ENCODE assay signal across 19 cellular contexts in the genomic region with DNA sequence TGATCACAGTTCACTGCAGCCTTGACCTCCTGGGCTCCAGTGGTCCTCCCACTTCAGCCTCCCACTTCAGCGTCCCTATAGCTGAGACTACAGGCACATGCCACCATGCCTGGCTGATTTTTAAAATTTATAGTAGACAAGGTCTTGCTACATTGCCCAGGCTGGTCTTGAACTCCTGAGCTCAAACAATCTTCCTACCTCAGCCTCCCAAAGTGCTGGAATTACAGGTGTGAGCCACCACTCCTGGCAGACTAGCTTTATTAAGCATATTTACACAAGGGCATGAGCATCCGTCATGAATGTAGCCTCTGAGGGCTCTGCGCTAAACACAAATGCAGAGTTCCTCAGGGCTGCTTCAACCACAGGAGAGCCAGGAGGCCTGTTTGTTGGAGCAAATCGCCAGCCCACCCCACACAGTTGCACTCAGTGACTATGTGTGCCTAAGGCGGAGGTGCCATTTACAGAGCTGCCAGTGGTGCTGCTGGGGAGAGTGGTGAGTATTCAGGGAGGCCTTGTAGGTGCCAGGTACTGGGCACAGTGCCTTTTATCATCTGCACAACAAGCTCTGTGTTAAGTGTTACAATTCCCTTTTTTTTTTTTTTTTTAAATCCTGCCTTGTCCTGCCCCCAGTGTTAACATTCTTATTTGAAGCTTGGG.
A peak's percentile ranks its signal among the peaks of the same experiment; 100 is the strongest.
DNase-seq lines count a peak whose midpoint lies in the region; ATAC-seq and TF ChIP-seq lines count a peak whose summit lies in the region.
"Had no signal": no experiment of that assay in that cellular context is flagged by ENCODE, and none has a peak within 500 bp of the region (broad histone marks: within the 10 kb centered on the region; RNA-seq: fewer than 3 reads in every experiment).

No MANE protein-coding gene starts in this region.

- H3K79me2 ChIP-seq in trophoblast cell (ENCODE audit: control insufficient read depth, insufficient read depth, low read length, poor library complexity): peaks cover 3% of the 10 kb centered on the region

- POLR2A ChIA-PET in activated CD4-positive, alpha-beta T cell treated with anti-CD3 and anti-CD28 coated beads, Interleukin-2, amount 10 ng/mL, durations not matched to agents 7 days and 5 days (lab: Charles Lee): no interaction called here

- H4K8ac ChIP-seq in trophoblast cell (ENCODE audit: low read depth, low read length): no peak overlapping the region

- H3K4me1 ChIP-seq in HUES48 (ENCODE audit: control insufficient read depth, insufficient read depth, low read length) (peaks cover 61% of the 10 kb centered on the region), iPS-15b (ENCODE audit: control insufficient read depth, insufficient read depth, low read length) (peaks cover 47% of the 10 kb centered on the region), trophoblast cell (ENCODE audit: control insufficient read depth in 1 of 2, insufficient read depth in 2 of 2, low read length in 2 of 2) (peaks cover 15 to 24% of the 10 kb centered on the region in 2 experiments)

- H4K12ac ChIP-seq in trophoblast cell (ENCODE audit: low read depth, low read length): no peak overlapping the region

- no CpG with 5 or more reads among the region's 5 CpGs for WGBS in trophoblast cell (ENCODE audit: extremely low coverage, insufficient coverage, insufficient read length)

- no peak overlapping the region for H3K23ac ChIP-seq in trophoblast cell (ENCODE audit: low read length)

- H3K27me3 ChIP-seq in HUES48 (ENCODE audit: control insufficient read depth, insufficient read depth, low read length): no peaks in the 10 kb centered on the region
- H3K27me3 ChIP-seq in iPS-15b (ENCODE audit: control insufficient read depth, insufficient read depth, low read length): no peaks in the 10 kb centered on the region
- H3K27me3 ChIP-seq in trophoblast cell (ENCODE audit: insufficient read depth, low read length): no peaks in the 10 kb centered on the region
- H3K27me3 ChIP-seq: right atrium auricular region, tibial artery had no signal

- H3K27ac ChIP-seq in HUES48 (ENCODE audit: low read depth, low read length): peak overlapping the region; percentile 90
- no peak overlapping the region for H3K27ac ChIP-seq in trophoblast cell (ENCODE audit: low read depth, low read length)
- H3K27ac ChIP-seq: right atrium auricular region, tibial artery had no signal

- H3K18ac ChIP-seq in trophoblast cell (ENCODE audit: low read length): peak overlapping the region; percentile 72

- peaks cover 17% of the 10 kb centered on the region for H3K4me1 Mint-ChIP-seq in T-helper 17 cell
- H3K4me1 Mint-ChIP-seq in Calu3 (ENCODE audit: low read depth, unreplicated experiment): peaks cover 18% of the 10 kb centered on the region
- peaks cover 7% of the 10 kb centered on the region for H3K4me1 Mint-ChIP-seq in activated CD4-positive, alpha-beta T cell treated with anti-CD3 and anti-CD28 coated beads, Interleukin-2, amount 10 ng/mL, durations not matched to agents 7 days and 5 days

- no peak overlapping the region for H2BK12ac ChIP-seq in trophoblast cell (ENCODE audit: low read length)

- no peak overlapping the region for H2BK5ac ChIP-seq in trophoblast cell (ENCODE audit: low read depth, low read length, poor library complexity)

- no peak overlapping the region for H2AK5ac ChIP-seq in trophoblast cell (ENCODE audit: low read length)

- H4K91ac ChIP-seq in trophoblast cell (ENCODE audit: low read depth, low read length): no peak overlapping the region

- H3K36me3 Mint-ChIP-seq in T-helper 17 cell (ENCODE audit: low read depth) (no peaks in the 10 kb centered on the region), Calu3 (ENCODE audit: insufficient read depth, unreplicated experiment) (no peaks in the 10 kb centered on the region)
- no peaks in the 10 kb centered on the region for H3K36me3 Mint-ChIP-seq in activated CD4-positive, alpha-beta T cell treated with anti-CD3 and anti-CD28 coated beads, Interleukin-2, amount 10 ng/mL, durations not matched to agents 7 days and 5 days (ENCODE audit: low read depth)
- H3K36me3 Mint-ChIP-seq: activated naive CD8-positive, alpha-beta T cell treated with anti-CD3 and anti-CD28 coated beads, Interleukin-2, amount 10 ng/mL, durations not matched to agents 7 days and 5 days; stimulated activated memory B cell treated with anti-CD40 and anti-IgM and Interleukin-4, amounts not matched to agents 10 μg/mL and 1 μg/mL and 100 μg/mL, for 72 hours had no signal

- intact Hi-C loops in Calu3 (cut with micrococcal nuclease; ENCODE audit: unreplicated experiment): no loop called here

- H3K9me3 ChIP-seq in HUES48 (ENCODE audit: control insufficient read depth, insufficient read depth, low read length) (no peaks in the 10 kb centered on the region), T-helper 17 cell (ENCODE audit: control insufficient read depth, low read length, poor library complexity, severe bottlenecking) (no peaks in the 10 kb centered on the region), iPS-15b (ENCODE audit: control insufficient read depth, insufficient read depth, low read length) (no peaks in the 10 kb centered on the region), trophoblast cell (ENCODE audit: insufficient read depth, low read depth, low read length) (peaks cover 2% of the 10 kb centered on the region)
- H3K9me3 ChIP-seq: right atrium auricular region, tibial artery had no signal

- H3K27ac Mint-ChIP-seq in T-helper 17 cell: peak overlapping the region; percentile 63
- no peak overlapping the region for H3K27ac Mint-ChIP-seq in Calu3 (ENCODE audit: unreplicated experiment)
- no peak overlapping the region for H3K27ac Mint-ChIP-seq in activated CD4-positive, alpha-beta T cell treated with anti-CD3 and anti-CD28 coated beads, Interleukin-2, amount 10 ng/mL, durations not matched to agents 7 days and 5 days
- H3K27ac Mint-ChIP-seq: activated naive CD8-positive, alpha-beta T cell treated with anti-CD3 and anti-CD28 coated beads, Interleukin-2, amount 10 ng/mL, durations not matched to agents 7 days and 5 days; stimulated activated memory B cell treated with anti-CD40 and anti-IgM and Interleukin-4, amounts not matched to agents 10 μg/mL and 1 μg/mL and 100 μg/mL, for 72 hours had no signal

- no peak overlapping the region for H2AFZ ChIP-seq in trophoblast cell (ENCODE audit: insufficient read depth, low read length, poor library complexity)

- H3K27me3 Mint-ChIP-seq in T-helper 17 cell (peaks cover 35% of the 10 kb centered on the region), Calu3 (ENCODE audit: unreplicated experiment) (peaks cover 20% of the 10 kb centered on the region)
- H3K27me3 Mint-ChIP-seq in activated CD4-positive, alpha-beta T cell treated with anti-CD3 and anti-CD28 coated beads, Interleukin-2, amount 10 ng/mL, durations not matched to agents 7 days and 5 days: peaks cover 5% of the 10 kb centered on the region

- H3K36me3 ChIP-seq in HUES48 (ENCODE audit: control insufficient read depth, insufficient read depth, low read length) (no peaks in the 10 kb centered on the region), iPS-15b (ENCODE audit: control insufficient read depth, insufficient read depth, low read length) (no peaks in the 10 kb centered on the region), trophoblast cell (ENCODE audit: control insufficient read depth in 1 of 2, insufficient read depth in 2 of 2, low read length in 2 of 2) (no peaks in the 10 kb centered on the region)
- H3K36me3 ChIP-seq: right atrium auricular region, tibial artery had no signal

- no peak for TF ChIP-seq CTCF in Calu3 (IDR thresholded peaks at IDR 0.05; ENCODE audit: unreplicated experiment)

- no peak overlapping the region for H3K14ac ChIP-seq in trophoblast cell (ENCODE audit: low read length)

- peaks cover 7% of the 10 kb centered on the region for H3K79me1 ChIP-seq in trophoblast cell (ENCODE audit: low read length)

- CTCF ChIA-PET in Calu3 (lab: Charles Lee): interaction anchor here (0.6 kb wide), 1 partner anchor 24 kb away, joined by 3 read pairs; no protein-coding TSS in a partner anchor
- CTCF ChIA-PET in activated CD4-positive, alpha-beta T cell treated with anti-CD3 and anti-CD28 coated beads, Interleukin-2, amount 10 ng/mL, durations not matched to agents 7 days and 5 days (lab: Charles Lee): interaction anchor here (0.6 to 0.9 kb wide), 4 partner anchors 12 to 881 kb away, joined by 3 to 4 read pairs (median 3); no protein-coding TSS in a partner anchor

- DNase-seq in T-helper 17 cell (no peak), trophoblast cell (no peak), GM03348 (ENCODE audit: low spot score) (no peak), Calu3 (no peak)
- no peak for DNase-seq in activated CD4-positive, alpha-beta T cell treated with anti-CD3 and anti-CD28 coated beads, Interleukin-2, amount 10 ng/mL, durations not matched to agents 7 days and 5 days
- DNase-seq: activated CD8-positive, alpha-beta memory T cell treated with anti-CD3 and anti-CD28 coated beads for 24 hours; activated naive CD8-positive, alpha-beta T cell treated with anti-CD3 and anti-CD28 coated beads, Interleukin-2, amount 10 ng/mL, durations not matched to agents 7 days and 5 days; activated T-cell treated with anti-CD3 and anti-CD28 coated beads, Interleukin-2, amount 50 U/mL, for 48 hours; DND-41; foreskin fibroblast; NCI-H1105 treated with DMSO at 0.1 percent for 48 hours; stimulated activated CD4-positive, alpha-beta T cell treated with anti-CD3 and anti-CD28 coated beads, Interleukin-15, amount 100 ng/mL, for 24 hours; tibial artery had no signal

- H3K4me3 ChIP-seq in HUES48 (ENCODE audit: low read depth, low read length) (no peak overlapping the region), iPS-15b (ENCODE audit: low read depth, low read length) (no peak overlapping the region), trophoblast cell (ENCODE audit: low read depth, low read length) (no peak overlapping the region)
- H3K4me3 ChIP-seq: right atrium auricular region, tibial artery had no signal

- H3K4ac ChIP-seq in trophoblast cell (ENCODE audit: low read depth, low read length): peak overlapping the region; percentile 57

- no peaks in the 10 kb centered on the region for H3K9me3 Mint-ChIP-seq in Calu3 (ENCODE audit: low read depth, unreplicated experiment)
- H3K9me3 Mint-ChIP-seq in activated CD4-positive, alpha-beta T cell treated with anti-CD3 and anti-CD28 coated beads, Interleukin-2, amount 10 ng/mL, durations not matched to agents 7 days and 5 days: no peaks in the 10 kb centered on the region
- H3K9me3 Mint-ChIP-seq: activated naive CD8-positive, alpha-beta T cell treated with anti-CD3 and anti-CD28 coated beads, Interleukin-2, amount 10 ng/mL, durations not matched to agents 7 days and 5 days; stimulated activated memory B cell treated with anti-CD40 and anti-IgM and Interleukin-4, amounts not matched to agents 10 μg/mL and 1 μg/mL and 100 μg/mL, for 72 hours had no signal

- no TSS peak for BruUV-seq in Calu3 (replicated peaks; lab: Mats Ljungman, UMichigan)

- no peak overlapping the region for H3K9ac ChIP-seq in HUES48 (ENCODE audit: low read depth, low read length)
- H3K9ac ChIP-seq in iPS-15b (ENCODE audit: low read depth, low read length): peak overlapping the region; percentile 47
- H3K9ac ChIP-seq in trophoblast cell (ENCODE audit: low read length): no peak overlapping the region

- no peak overlapping the region for H3K4me2 ChIP-seq in trophoblast cell (ENCODE audit: low read length)

- H3K4me3 Mint-ChIP-seq in T-helper 17 cell (no peak overlapping the region), Calu3 (ENCODE audit: low read depth, unreplicated experiment) (no peak overlapping the region)
- H3K4me3 Mint-ChIP-seq in activated CD4-positive, alpha-beta T cell treated with anti-CD3 and anti-CD28 coated beads, Interleukin-2, amount 10 ng/mL, durations not matched to agents 7 days and 5 days: no peak overlapping the region
- H3K4me3 Mint-ChIP-seq: activated naive CD8-positive, alpha-beta T cell treated with anti-CD3 and anti-CD28 coated beads, Interleukin-2, amount 10 ng/mL, durations not matched to agents 7 days and 5 days had no signal

- ATAC-seq in T-helper 17 cell (no peak), HG03520 (IDR thresholded peaks at IDR 0.05; ENCODE audit: unreplicated experiment) (no peak)
- ATAC-seq: activated CD4-positive, CD25-positive, alpha-beta regulatory T cell treated with anti-CD3 and anti-CD28 coated beads, Interleukin-2, amount 50 U/mL, for 24 hours; stimulated activated memory B cell treated with anti-CD40 and anti-IgM and Interleukin-4, amounts not matched to agents 10 μg/mL and 1 μg/mL and 100 μg/mL, for 72 hours had no signal

- no peak overlapping the region for H2BK120ac ChIP-seq in trophoblast cell (ENCODE audit: insufficient read depth, low read length, poor library complexity)
